Comparison of ENCODE assay signal across 8 cellular contexts in genomic region chr12:120438495-120439198, GRCh38. TPM values are rescaled to one million over a fixed set of nuclear protein-coding genes. Genes with fewer than 3 reads are reported as not detected.
DNase-seq lines count a peak whose midpoint lies in the region; ATAC-seq, FAIRE-seq and TF ChIP-seq lines count a peak whose summit lies in the region.

No MANE protein-coding gene starts in this region.

- no TSS peak for BruUV-seq in PC-3 (replicated peaks; lab: Mats Ljungman, UMichigan)

- H3K27me3 ChIP-seq in PC-3 (ENCODE audit: low read length) (no peaks in the 10 kb centered on the region), esophagus (ENCODE audit: control insufficient read depth in 1 of 2, insufficient read depth in 2 of 2, low read length in 2 of 2) (no peaks in the 10 kb centered on the region), pancreas (no peaks in the 10 kb centered on the region)

- H3K4me3 ChIP-seq in PC-3 (ENCODE audit: low read length) (peak overlapping the region; percentile 83), esophagus (ENCODE audit: low read depth in 1 of 2, low read length in 2 of 2) (peak overlapping the region; percentile 86 to 98), pancreas (peak overlapping the region; percentile 42 to 90 (median 66))

- H3K9me2 ChIP-seq in PC-3 (replicated peaks; ENCODE audit: low read length): no peaks in the 10 kb centered on the region

- H3F3A ChIP-seq in PC-3 (ENCODE audit: low read length, unreplicated experiment): no peaks in the 10 kb centered on the region

- no peak for TF ChIP-seq POLR2A in H54 (IDR thresholded peaks at IDR 0.05; ENCODE audit: low read depth, low read length)

- H3K9me3 ChIP-seq in PC-3 (ENCODE audit: low read length): no peaks in the 10 kb centered on the region
- H3K9me3 ChIP-seq in esophagus (ENCODE audit: control insufficient read depth in 2 of 2, insufficient read depth in 1 of 2, low read depth in 1 of 2, low read length in 1 of 2): no peaks in the 10 kb centered on the region
- no peaks in the 10 kb centered on the region for H3K9me3 ChIP-seq in pancreas

- CTCF ChIA-PET in PC-3 (lab: Charles Lee): no interaction called here

- H3K4me2 ChIP-seq in PC-3 (ENCODE audit: low read length): peak overlapping the region; percentile 85

- H4K20me1 ChIP-seq in PC-3 (ENCODE audit: low read length): peaks cover 20% of the 10 kb centered on the region

- TF ChIP-seq CTCF in PC-3 (conservative IDR thresholded peaks at IDR 0.05; ENCODE audit: low read depth, low read length) (no peak), pancreas (IDR thresholded peaks at IDR 0.05) (no peak)

- peak overlapping the region; percentile 51; the same call in 1 of the 2 replicates for H2AFZ ChIP-seq in PC-3 (ENCODE audit: low read length)

- intact Hi-C loops in PC-3 (cut with micrococcal nuclease): loop anchor here (1.0 to 5.0 kb wide), 3 partner anchors 30 to 211 kb away; partner anchors contain the start of gene SRSF9
- intact Hi-C loops in pancreas (cut with DNase I): no loop called here

- H3K9ac ChIP-seq in PC-3 (ENCODE audit: low read length): peak overlapping the region; percentile 76

- no peak for FAIRE-seq in pancreas (lab: Jason Lieb, UNC)
- no peak for FAIRE-seq in H54 (lab: Jason Lieb, UNC)

- H3K79me2 ChIP-seq in PC-3 (ENCODE audit: low read length): peaks cover 51% of the 10 kb centered on the region

- POLR2A ChIA-PET in PC-3 (lab: Charles Lee; ENCODE audit: unreplicated experiment): no interaction called here

- no peak for DNase-seq in PC-3
- no peak for DNase-seq in pancreas
- DNase-seq in H54 (ENCODE audit: insufficient read length, low spot score): no peak
- DNase-seq in activated CD4-positive, alpha-beta T cell treated with anti-CD3 and anti-CD28 coated beads for 1 hour: no peak

- H3K36me3 ChIP-seq in PC-3 (ENCODE audit: low read depth, low read length) (peaks cover 21% of the 10 kb centered on the region), esophagus (ENCODE audit: control insufficient read depth in 2 of 2, insufficient read depth in 2 of 2, low read length in 1 of 2) (peaks cover 0 to 4% of the 10 kb centered on the region in 2 donors), pancreas (peaks cover 0 to 27% (median 5%) of the 10 kb centered on the region in 3 donors)

- peaks cover 15% of the 10 kb centered on the region for H3K4me1 ChIP-seq in PC-3 (ENCODE audit: insufficient read depth, low read length)
- peaks cover 2 to 6% of the 10 kb centered on the region in 2 donors for H3K4me1 ChIP-seq in esophagus (ENCODE audit: control insufficient read depth in 2 of 2, insufficient read depth in 2 of 2, low read length in 1 of 2)
- H3K4me1 ChIP-seq in pancreas: peaks cover 10 to 11% (median 10%) of the 10 kb centered on the region in 3 donors

- peak; percentile 6 for ATAC-seq in GM18861 (IDR thresholded peaks at IDR 0.05; ENCODE audit: unreplicated experiment)
- peak; percentile 0; the same call in 1 of the 2 replicates for ATAC-seq in PC-3
- ATAC-seq in pancreas: peak in 3 of 4 donors; percentile 6 to 16 (median 11)
- ATAC-seq in GM21619 (IDR thresholded peaks at IDR 0.05; ENCODE audit: unreplicated experiment): no peak
- no peak for ATAC-seq in HG02759 (IDR thresholded peaks at IDR 0.05; ENCODE audit: unreplicated experiment)

- peak overlapping the region; percentile 31 for H3K27ac ChIP-seq in PC-3 (ENCODE audit: low read length)
- peak overlapping the region; percentile 85 to 94 for H3K27ac ChIP-seq in esophagus (ENCODE audit: low read depth in 2 of 2, low read length in 1 of 2)
- H3K27ac ChIP-seq in pancreas: peak overlapping the region; percentile 9 to 72 (median 58)

- WGBS in esophagus, 2 donors: 28 to 33% methylated on average over 17 of the region's 17 CpGs
- WGBS in pancreas, 2 donors: 17 to 19% methylated on average over 17 of the region's 17 CpGs

RNA-seq across cellular contexts. Expression of gene COX6A1, which starts 0.7 kb away (rescaled TPM):
- total RNA-seq in PC-3 (2014; rRNA removed): 1,664 and 2,042 TPM in 2 replicates
- polyA plus RNA-seq in esophagus: 1,000 to 10,000 TPM; 1,054 to 1,119 TPM
- total RNA-seq in pancreas: 100 to 1,000 TPM; 118 to 149 (median 137) TPM
- polyA plus RNA-seq in pancreas: 100 to 1,000 TPM; 296 to 324 TPM

RNA-seq across cellular contexts. Expression of gene TRIAP1, which starts 7.5 kb away (rescaled TPM):
- 24.0 and 34.5 TPM in 2 replicates for total RNA-seq in PC-3 (2014; rRNA removed)
- 10 to 100 TPM; 19.2 to 28.0 TPM for polyA plus RNA-seq in esophagus
- 10 to 100 TPM; 13.9 to 25.8 (median 15.4) TPM for total RNA-seq in pancreas
- 10 to 100 TPM; 16.3 to 23.8 TPM for polyA plus RNA-seq in pancreas

RNA-seq across cellular contexts. Expression of gene GATC, which starts 7.6 kb away (rescaled TPM):
- total RNA-seq in PC-3 (2014; rRNA removed): 33.8 and 43.2 TPM in 2 replicates
- polyA plus RNA-seq in esophagus: 1 to 10 TPM; 6.3 to 6.8 TPM
- 10 to 100 TPM; 18.3 to 32.7 (median 27.6) TPM for total RNA-seq in pancreas
- 10 to 100 TPM in 1 of 2 donors, 1 to 10 TPM in 1; 8.6 to 12.3 TPM for polyA plus RNA-seq in pancreas

RNA-seq across cellular contexts. Expression of gene SRSF9, which starts 30.9 kb away (rescaled TPM):
- 319 and 382 TPM in 2 replicates for total RNA-seq in PC-3 (2014; rRNA removed)
- 100 to 1,000 TPM; 119 to 133 TPM for polyA plus RNA-seq in esophagus
- 10 to 100 TPM; 69.0 to 91.7 (median 79.5) TPM for total RNA-seq in pancreas
- 100 to 1,000 TPM in 1 of 2 donors, 10 to 100 TPM in 1; 50.9 to 103 TPM for polyA plus RNA-seq in pancreas

RNA-seq across cellular contexts. Expression of gene DYNLL1, which starts 57.3 kb away (rescaled TPM):
- 283 and 396 TPM in 2 replicates for total RNA-seq in PC-3 (2014; rRNA removed)
- polyA plus RNA-seq in esophagus: 1,000 to 10,000 TPM; 1,023 to 1,071 TPM
- total RNA-seq in pancreas: 100 to 1,000 TPM in 3 of 6 donors, 10 to 100 TPM in 3; 57.7 to 154 (median 94.9) TPM
- polyA plus RNA-seq in pancreas: 100 to 1,000 TPM; 143 to 249 TPM

Comparison
In these comparisons a context has a peak if more than half of its experiments do, and no peak if none do; other contexts are left out.
1. ATAC-seq: peak in GM18861 (single experiment), PC-3 (single experiment) and pancreas (3 of 4); none in GM21619 (single experiment) and HG02759 (single experiment).
2. H3K27ac ChIP-seq: peak in every context shown above with its lines; median percentile 90 in esophagus; 58 in pancreas; 31 in PC-3.
3. RNA of gene COX6A1, which starts 0.7 kb away (total RNA-seq): 1,664 to 2,042 TPM in PC-3; 118 to 149 TPM in pancreas; every median in the first group is over 10 times any median in the second.
4. Peak in every context shown above with its lines, with median percentiles within 50 percentile points of each other: H3K4me3 ChIP-seq.